20 cellular contexts compared by ENCODE assay signal in the genomic region with DNA sequence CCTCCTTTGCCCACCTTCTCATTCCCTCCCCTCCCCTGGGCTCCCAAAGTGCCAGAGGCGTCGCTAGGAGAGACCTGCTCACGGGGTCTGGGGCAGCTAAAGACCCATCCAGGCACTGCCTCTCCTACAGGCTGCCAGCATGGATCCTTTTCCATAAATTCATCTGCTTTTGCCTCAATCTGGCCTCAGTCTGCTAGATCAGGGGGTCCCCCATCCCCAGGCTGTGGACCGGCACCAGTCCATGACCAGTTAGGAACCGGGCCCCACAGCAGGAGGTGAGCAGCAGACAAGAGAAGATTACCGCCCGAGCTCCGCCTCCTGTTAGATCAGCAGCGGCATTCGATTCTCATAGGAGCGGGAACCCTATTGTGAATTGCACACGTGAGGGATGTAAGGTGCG. TPM values are rescaled to one million over a fixed set of nuclear protein-coding genes. Genes with fewer than 3 reads are reported as not detected.
DNase-seq lines count a peak whose midpoint lies in the region; ATAC-seq and TF ChIP-seq lines count a peak whose summit lies in the region.
"Had no signal": no experiment of that assay in that cellular context is flagged by ENCODE, and none has a peak within 500 bp of the region (broad histone marks: within the 10 kb centered on the region; RNA-seq: fewer than 3 reads in every experiment).

No MANE protein-coding gene starts in this region.

- no peak for TF ChIP-seq POLR2A in spleen (IDR thresholded peaks at IDR 0.05)

- H3K9me3 ChIP-seq in SK-N-MC (ENCODE audit: low read depth, low read length) (no peaks in the 10 kb centered on the region), mesenchymal stem cell (ENCODE audit: control insufficient read depth, low read length) (no peaks in the 10 kb centered on the region), spleen (no peaks in the 10 kb centered on the region), mammary epithelial cell (replicated peaks; ENCODE audit: insufficient read depth, low read length) (no peaks in the 10 kb centered on the region)

- H3K36me3 ChIP-seq in SK-N-MC (ENCODE audit: insufficient read depth, low read length) (peaks cover 7% of the 10 kb centered on the region; the same call in 1 of the 2 replicates), mesenchymal stem cell (ENCODE audit: control insufficient read depth in 1 of 2, insufficient read depth in 2 of 2, low read depth in 1 of 2, low read length in 2 of 2) (peaks cover 49 to 50% of the 10 kb centered on the region in 2 experiments), spleen (peaks cover 0 to 70% (median 40%) of the 10 kb centered on the region in 6 donors), mammary epithelial cell (ENCODE audit: insufficient read depth, low read length) (no peaks in the 10 kb centered on the region)

- in situ Hi-C loops in mammary epithelial cell (cut with MboI; ENCODE audit: low sequenced_read_pairs in 2 of 2) = loop anchor here in 1 of 2 donors (10.0 to 25.0 kb wide), 2 partner anchors 548 to 826 kb away; partner anchors contain the start of gene CPT1A

- H3K36me3 Mint-ChIP-seq in activated naive CD4-positive, alpha-beta T cell treated with anti-CD3 and anti-CD28 coated beads for 36 hours (ENCODE audit: low read depth) = peaks cover 13% of the 10 kb centered on the region
- no peaks in the 10 kb centered on the region for H3K36me3 Mint-ChIP-seq in activated naive CD4-positive, alpha-beta T cell treated with anti-CD3 and anti-CD28 coated beads, Interleukin-2, amount 50 U/mL, for 72 hours

- H3K79me2 ChIP-seq in mammary epithelial cell (ENCODE audit: insufficient read depth, low read length) = no peaks in the 10 kb centered on the region

- H3K27me3 ChIP-seq in mesenchymal stem cell (ENCODE audit: control insufficient read depth in 1 of 2, insufficient read depth in 1 of 2, low read length in 2 of 2) = no peaks in the 10 kb centered on the region
- H3K27me3 ChIP-seq in spleen (replicated peaks in 1 of 7) = no peaks in the 10 kb centered on the region
- no peaks in the 10 kb centered on the region for H3K27me3 ChIP-seq in mammary epithelial cell (ENCODE audit: insufficient read depth, low read length)

- H2AK5ac ChIP-seq in mesenchymal stem cell (ENCODE audit: low read length, severe bottlenecking) = no peak overlapping the region

- peak overlapping the region; percentile 30 for H3K27ac Mint-ChIP-seq in activated naive CD4-positive, alpha-beta T cell treated with anti-CD3 and anti-CD28 coated beads for 36 hours
- H3K27ac Mint-ChIP-seq in activated naive CD4-positive, alpha-beta T cell treated with anti-CD3 and anti-CD28 coated beads, Interleukin-2, amount 50 U/mL, for 72 hours = no peak overlapping the region

- DNase-seq in activated naive CD4-positive, alpha-beta T cell treated with anti-CD3 and anti-CD28 coated beads for 36 hours = no peak
- DNase-seq in activated naive CD4-positive, alpha-beta T cell treated with anti-CD3 and anti-CD28 coated beads, Interleukin-2, amount 50 U/mL, for 72 hours (ENCODE audit: low spot score in 2 of 2) = no peak
- no peak for DNase-seq in SK-N-MC (ENCODE audit: low read depth, low spot score)
- DNase-seq in mesenchymal stem cell = no peak
- peak; percentile 58 for DNase-seq in spleen
- DNase-seq in stimulated activated naive CD4-positive, alpha-beta T cell treated with Interleukin-2 at 50 U/mL for 16 hours (lab: John Stamatoyannopoulos, UW) = no peak
- DNase-seq in mammary epithelial cell = no peak
- DNase-seq: DMS 273 treated with DMSO at 0.1 percent for 48 hours, GF-D8, GOT3, KG1, NCI-H1436, NCI-H2029, NCI-H2171 treated with DMSO at 0.1 percent for 48 hours, NCI-H446 treated with DMSO at 0.1 percent for 48 hours, NCI-H748 treated with DMSO at 0.1 percent for 48 hours, OCI-M1, RPMI8226 had no signal

- WGBS in mesenchymal stem cell = 89% methylated on average over 13 of the region's 13 CpGs
- 91 to 97% (median 94%) methylated on average over 13 of the region's 13 CpGs for WGBS in spleen, 5 donors
- WGBS in mammary epithelial cell (ENCODE audit: low coverage, missing lambda C conversion rate) = over 99% methylated on average over 13 of the region's 13 CpGs

- H3K4me3 Mint-ChIP-seq in activated naive CD4-positive, alpha-beta T cell treated with anti-CD3 and anti-CD28 coated beads for 36 hours = no peak overlapping the region

- H3K14ac ChIP-seq in mesenchymal stem cell (ENCODE audit: low read length in 2 of 2) = no peak overlapping the region

- peaks cover 13% of the 10 kb centered on the region for H3K79me1 ChIP-seq in mesenchymal stem cell (replicated peaks; ENCODE audit: low read length, poor library complexity, severe bottlenecking)

- no peak overlapping the region for H4K91ac ChIP-seq in mesenchymal stem cell (ENCODE audit: low read length)

- no peak overlapping the region for H3K4ac ChIP-seq in mesenchymal stem cell (ENCODE audit: low read depth in 1 of 2, low read length in 2 of 2)

- H3K27me3 Mint-ChIP-seq in activated naive CD4-positive, alpha-beta T cell treated with anti-CD3 and anti-CD28 coated beads for 36 hours (ENCODE audit: low read depth) = no peaks in the 10 kb centered on the region

- H3K9me3 Mint-ChIP-seq in activated naive CD4-positive, alpha-beta T cell treated with anti-CD3 and anti-CD28 coated beads for 36 hours = no peaks in the 10 kb centered on the region
- no peaks in the 10 kb centered on the region for H3K9me3 Mint-ChIP-seq in activated naive CD4-positive, alpha-beta T cell treated with anti-CD3 and anti-CD28 coated beads, Interleukin-2, amount 50 U/mL, for 72 hours

- no peak overlapping the region for H2BK120ac ChIP-seq in mesenchymal stem cell (ENCODE audit: low read depth, low read length)

- no peak overlapping the region for H3K18ac ChIP-seq in mesenchymal stem cell (ENCODE audit: low read depth in 1 of 2, low read length in 2 of 2)

- H2BK15ac ChIP-seq in mesenchymal stem cell (ENCODE audit: low read depth, poor library complexity, severe bottlenecking) = no peak overlapping the region

- no peak overlapping the region for H3K9ac ChIP-seq in SK-N-MC (ENCODE audit: insufficient read length)
- H3K9ac ChIP-seq in mesenchymal stem cell (ENCODE audit: low read length) = peak overlapping the region; percentile 39
- H3K9ac ChIP-seq in mammary epithelial cell (ENCODE audit: insufficient read depth, low read length) = no peak overlapping the region

- H3K4me2 ChIP-seq in mesenchymal stem cell (ENCODE audit: low read length, poor library complexity, severe bottlenecking) (no peak overlapping the region), mammary epithelial cell (ENCODE audit: insufficient read depth, low read depth, low read length) (no peak overlapping the region)

- no peak overlapping the region for H2BK5ac ChIP-seq in mesenchymal stem cell (ENCODE audit: low read depth, low read length, poor library complexity, severe bottlenecking)

- H2BK12ac ChIP-seq in mesenchymal stem cell (ENCODE audit: low read length in 2 of 2) = no peak overlapping the region

- H3K23ac ChIP-seq in mesenchymal stem cell (ENCODE audit: low read length in 2 of 2) = no peak overlapping the region

- dilution Hi-C loops in mammary epithelial cell (cut with HindIII; ENCODE audit: low sequenced_read_pairs) = loop anchor here (25.0 kb wide), 1 partner anchor 726 kb away; no protein-coding TSS in a partner anchor

- H3K4me1 ChIP-seq in mesenchymal stem cell (ENCODE audit: control insufficient read depth, insufficient read depth, low read depth, low read length) (peaks cover 9% of the 10 kb centered on the region), spleen (peaks cover 0 to 9% (median 5%) of the 10 kb centered on the region in 6 donors), mammary epithelial cell (ENCODE audit: insufficient read depth, low read length) (no peaks in the 10 kb centered on the region)

- H2AFZ ChIP-seq in mesenchymal stem cell (ENCODE audit: low read depth, low read length) (no peak overlapping the region), mammary epithelial cell (ENCODE audit: low read depth, low read length) (no peak overlapping the region)

- H3K27ac ChIP-seq in SK-N-MC = peak overlapping the region; percentile 52
- H3K27ac ChIP-seq in mesenchymal stem cell (ENCODE audit: low read length, poor library complexity, severe bottlenecking) = no peak overlapping the region
- no peak overlapping the region for H3K27ac ChIP-seq in spleen
- no peak overlapping the region for H3K27ac ChIP-seq in mammary epithelial cell (ENCODE audit: insufficient read depth, low read depth, low read length)
- H3K27ac ChIP-seq: C4-2B had no signal

- CTCF ChIA-PET in activated naive CD4-positive, alpha-beta T cell treated with anti-CD3 and anti-CD28 coated beads for 36 hours (lab: Charles Lee) = interaction anchor here (1.5 kb wide), 1 partner anchor 20 kb away, joined by 3 read pairs; no protein-coding TSS in a partner anchor
- CTCF ChIA-PET in mammary epithelial cell (lab: Charles Lee; ENCODE audit: low non-redundant PET) = no interaction called here

- TF ChIP-seq CTCF in spleen (IDR thresholded peaks at IDR 0.05 in 8 of 11, conservative IDR thresholded peaks at IDR 0.05 in 3 of 11) (no peak), mammary epithelial cell (conservative IDR thresholded peaks at IDR 0.05 in 1 of 2, IDR thresholded peaks at IDR 0.05 in 1 of 2; ENCODE audit: extremely low read depth in 1 of 2, insufficient read depth in 1 of 2, low read depth in 1 of 2, low read length in 2 of 2) (no peak)

- no peak overlapping the region for H3K4me3 ChIP-seq in SK-N-MC
- no peak overlapping the region for H3K4me3 ChIP-seq in mesenchymal stem cell (ENCODE audit: insufficient read depth in 1 of 2, low read depth in 1 of 2, low read length in 2 of 2)
- no peak overlapping the region for H3K4me3 ChIP-seq in spleen
- no peak overlapping the region for H3K4me3 ChIP-seq in mammary epithelial cell (replicated peaks in 1 of 3; ENCODE audit: insufficient read depth in 1 of 3, low read depth in 2 of 3, low read length in 3 of 3)

- H4K8ac ChIP-seq in mesenchymal stem cell (ENCODE audit: low read length) = no peak overlapping the region

- no peaks in the 10 kb centered on the region for H3K4me1 Mint-ChIP-seq in activated naive CD4-positive, alpha-beta T cell treated with anti-CD3 and anti-CD28 coated beads for 36 hours (ENCODE audit: low read depth)

- no TSS peak for BruUV-seq in mammary epithelial cell (replicated peaks; lab: Mats Ljungman, UMichigan)

- no peaks in the 10 kb centered on the region for H4K20me1 ChIP-seq in mammary epithelial cell (ENCODE audit: insufficient read depth, low read length)

- intact Hi-C loops in activated naive CD4-positive, alpha-beta T cell treated with anti-CD3 and anti-CD28 coated beads for 36 hours (cut with micrococcal nuclease) = no loop called here
- intact Hi-C loops in spleen (cut with DNase I; ENCODE audit: low total_unique reads) = no loop called here
- intact Hi-C loops in mammary epithelial cell (cut with micrococcal nuclease) = no loop called here

- no peak for ATAC-seq in activated naive CD4-positive, alpha-beta T cell treated with anti-CD3 and anti-CD28 coated beads, Interleukin-2, amount 50 U/mL, for 72 hours
- ATAC-seq in HG03196 (IDR thresholded peaks at IDR 0.05; ENCODE audit: unreplicated experiment) = no peak

RNA-seq across cellular contexts. Expression of gene LTO1, which starts 12.3 kb away (rescaled TPM):
- total RNA-seq in activated naive CD4-positive, alpha-beta T cell treated with anti-CD3 and anti-CD28 coated beads for 36 hours = 10 to 100 TPM; 14.8 to 14.9 TPM
- total RNA-seq in activated naive CD4-positive, alpha-beta T cell treated with anti-CD3 and anti-CD28 coated beads, Interleukin-2, amount 50 U/mL, for 72 hours = 10 to 100 TPM; 19.1 to 21.0 TPM
- 12.8 TPM for polyA plus RNA-seq in mesenchymal stem cell (2013, experiment 1 of 2)
- 12.4 TPM for polyA plus RNA-seq in mesenchymal stem cell (2013, experiment 2 of 2)
- total RNA-seq in spleen = 10 to 100 TPM; 21.0 to 41.4 (median 31.3) TPM
- polyA plus RNA-seq in spleen = 10 to 100 TPM; 17.5 to 32.3 (median 30.8) TPM
- total RNA-seq in mammary epithelial cell = 10 to 100 TPM; 20.2 to 34.4 TPM
- 15.9 TPM for polyA plus RNA-seq in mammary epithelial cell
- polyA minus RNA-seq in mammary epithelial cell = 8.8 TPM

RNA-seq across cellular contexts. Expression of gene CCND1, which starts 21.9 kb away (rescaled TPM):
- total RNA-seq in activated naive CD4-positive, alpha-beta T cell treated with anti-CD3 and anti-CD28 coated beads for 36 hours = under 1 TPM; 0.22 to 0.74 TPM
- total RNA-seq in activated naive CD4-positive, alpha-beta T cell treated with anti-CD3 and anti-CD28 coated beads, Interleukin-2, amount 50 U/mL, for 72 hours = under 1 TPM; 0.16 to 0.39 TPM
- polyA plus RNA-seq in mesenchymal stem cell (2013, experiment 1 of 2) = 324 TPM
- polyA plus RNA-seq in mesenchymal stem cell (2013, experiment 2 of 2) = 321 TPM
- total RNA-seq in spleen = 10 to 100 TPM; 14.3 to 96.6 (median 60.5) TPM
- polyA plus RNA-seq in spleen = 10 to 100 TPM in 1 of 3 donors, 1 to 10 TPM in 2; 4.3 to 22.7 (median 6.4) TPM
- 100 to 1,000 TPM; 358 to 706 TPM for total RNA-seq in mammary epithelial cell
- 244 TPM for polyA plus RNA-seq in mammary epithelial cell
- polyA minus RNA-seq in mammary epithelial cell = 376 TPM

RNA-seq across cellular contexts. Expression of gene FGF19, which starts 41.0 kb away (rescaled TPM):
- under 1 TPM in 1 of 2 experiments, not detected in 1; 0.10 TPM for total RNA-seq in activated naive CD4-positive, alpha-beta T cell treated with anti-CD3 and anti-CD28 coated beads for 36 hours
- under 1 TPM in 1 of 2 donors, not detected in 1; 0.11 TPM for total RNA-seq in activated naive CD4-positive, alpha-beta T cell treated with anti-CD3 and anti-CD28 coated beads, Interleukin-2, amount 50 U/mL, for 72 hours
- not detected for polyA plus RNA-seq in mesenchymal stem cell (2013, experiment 1 of 2)
- 0.01 TPM for polyA plus RNA-seq in mesenchymal stem cell (2013, experiment 2 of 2)
- total RNA-seq in spleen (not detected), mammary epithelial cell (under 1 TPM in 1 of 2 donors, not detected in 1; 0.35 TPM)
- polyA plus RNA-seq in spleen (not detected), mammary epithelial cell (0.02 TPM)
- not detected for polyA minus RNA-seq in mammary epithelial cell

Comparison
In these comparisons a context has a peak if more than half of its experiments do, and no peak if none do; other contexts are left out.
1. RNA of gene CCND1, which starts 21.9 kb away (total RNA-seq): 358 to 706 TPM in mammary epithelial cell and 14.3 to 96.6 TPM in spleen; 0.22 to 0.74 TPM in activated naive CD4-positive, alpha-beta T cell treated with anti-CD3 and anti-CD28 coated beads for 36 hours and 0.16 to 0.39 TPM in activated naive CD4-positive, alpha-beta T cell treated with anti-CD3 and anti-CD28 coated beads, Interleukin-2, amount 50 U/mL, for 72 hours; every median in the first group is over 4 times any median in the second.